In genomic region chr17:71846561-71846960, GRCh38 we compare ENCODE assay signal across 14 cellular contexts.
DNase-seq lines count a peak whose midpoint lies in the region; ATAC-seq, FAIRE-seq and TF ChIP-seq lines count a peak whose summit lies in the region.
"Had no signal": no experiment of that assay in that cellular context is flagged by ENCODE, and none has a peak within 500 bp of the region (broad histone marks: within the 10 kb centered on the region; RNA-seq: fewer than 3 reads in every experiment).

No MANE protein-coding gene starts in this region.

- TF ChIP-seq CTCF in kidney epithelial cell (IDR thresholded peaks at IDR 0.05; ENCODE audit: insufficient read depth, low read length, poor library complexity, severe bottlenecking) = no peak

- no peak overlapping the region for H3K4me3 ChIP-seq in kidney epithelial cell (ENCODE audit: low read depth, low read length)
- H3K4me3 ChIP-seq: HAP-1, SJSA1 had no signal

- ATAC-seq in GM21423 (IDR thresholded peaks at IDR 0.05; ENCODE audit: unreplicated experiment) = no peak
- ATAC-seq in HG02610 (IDR thresholded peaks at IDR 0.05; ENCODE audit: unreplicated experiment) = no peak

- H3K36me3 ChIP-seq in kidney epithelial cell (ENCODE audit: control insufficient read depth, insufficient read depth, low read length) = no peaks in the 10 kb centered on the region
- H3K36me3 ChIP-seq: HAP-1, SJSA1 had no signal

- H3K27me3 ChIP-seq in kidney epithelial cell (ENCODE audit: control insufficient read depth, insufficient read depth, low read length) = no peaks in the 10 kb centered on the region
- H3K27me3 ChIP-seq: SJSA1 had no signal

- FAIRE-seq in RCC 7860 (lab: Jason Lieb, UNC) = peak; percentile 95

- peak; percentile 58 for DNase-seq in NCI-H748 (lab: John Stamatoyannopoulos, UW; ENCODE audit: unreplicated experiment)
- no peak for DNase-seq in NCI-H748 treated with DMSO at 0.1 percent for 48 hours (lab: John Stamatoyannopoulos, UW)
- peak; percentile 73 for DNase-seq in RCC 7860 (ENCODE audit: low spot score)
- DNase-seq in kidney epithelial cell (ENCODE audit: low read depth) = peak; percentile 39
- DNase-seq in stimulated activated CD4-positive, alpha-beta T cell treated with anti-CD3 and anti-CD28 coated beads, Interleukin-15, amount 100 ng/mL, for 24 hours = no peak
- DNase-seq in stimulated activated CD8-positive, alpha-beta memory T cell treated with anti-CD3 and anti-CD28 coated beads, Interleukin-4, amount 100 ng/mL, for 48 hours = no peak
- DNase-seq: Calu3, NCI-H2029, NCI-H526, SW 1271 had no signal

Comparison
In these comparisons a context has a peak if more than half of its experiments do, and no peak if none do; other contexts are left out.
1. DNase-seq: peak in NCI-H748 (single experiment), RCC 7860 (single experiment) and kidney epithelial cell (single experiment); none in NCI-H748 treated with DMSO at 0.1 percent for 48 hours (single experiment), stimulated activated CD4-positive, alpha-beta T cell treated with anti-CD3 and anti-CD28 coated beads, Interleukin-15, amount 100 ng/mL, for 24 hours (single experiment) and stimulated activated CD8-positive, alpha-beta memory T cell treated with anti-CD3 and anti-CD28 coated beads, Interleukin-4, amount 100 ng/mL, for 48 hours (single experiment).